Comparison of ENCODE assay signal across 1 cellular context in genomic region chr17:73308017-73308823, GRCh38.
TF ChIP-seq lines count a peak whose summit lies in the region.

No MANE protein-coding gene starts in this region.

TF ChIP-seq in GM12878, 131 proteins besides CTCF, POLR2A, EP300 and RAD21:
- TF ChIP-seq HDAC2 (IDR thresholded peaks at IDR 0.05) (no peak), BHLHE40 (IDR thresholded peaks at IDR 0.05; ENCODE audit: borderline replicate concordance in 1 of 2, low read depth in 2 of 2, low read length in 1 of 2) (no peak), FOXK2 (IDR thresholded peaks at IDR 0.05) (no peak), RFX5 (IDR thresholded peaks at IDR 0.05; ENCODE audit: low read depth, low read length) (no peak), ZBTB40 (IDR thresholded peaks at IDR 0.05; ENCODE audit: borderline replicate concordance) (no peak), NR2C2 (IDR thresholded peaks at IDR 0.05; ENCODE audit: borderline replicate concordance, control insufficient read depth, insufficient read length, low read depth) (no peak), ZZZ3 (IDR thresholded peaks at IDR 0.05; ENCODE audit: control insufficient read depth, insufficient read length, low read depth) (no peak), CREM (IDR thresholded peaks at IDR 0.05; ENCODE audit: low read depth) (no peak), CUX1 (IDR thresholded peaks at IDR 0.05; ENCODE audit: insufficient replicate concordance, low read depth, low read length) (no peak), ZNF384 (IDR thresholded peaks at IDR 0.05; ENCODE audit: borderline replicate concordance, low read depth, low read length) (no peak)
